In genomic region chr6:136782021-136782770, GRCh38 we compare ENCODE assay signal across 10 cellular contexts. TPM values are rescaled to one million over a fixed set of nuclear protein-coding genes. Genes with fewer than 3 reads are reported as not detected.
DNase-seq lines count a peak whose midpoint lies in the region; ATAC-seq and TF ChIP-seq lines count a peak whose summit lies in the region.
"Had no signal": no experiment of that assay in that cellular context is flagged by ENCODE, and none has a peak within 500 bp of the region (broad histone marks: within the 10 kb centered on the region; RNA-seq: fewer than 3 reads in every experiment).

No MANE protein-coding gene starts in this region.

- H3K79me2 ChIP-seq in PC-3 (ENCODE audit: low read length) (peaks cover 16% of the 10 kb centered on the region), osteoblast (ENCODE audit: insufficient read depth, low read length) (peaks cover 57% of the 10 kb centered on the region)

- DNase-seq in GM03348 (ENCODE audit: low spot score) = peak; percentile 46
- DNase-seq in PC-3 = peak; percentile 68
- DNase-seq in colonic mucosa = no peak
- DNase-seq in osteoblast (ENCODE audit: insufficient read length, low spot score, missing footprints) = peak; percentile 70
- no peak for DNase-seq in iPS-NIHi7 (ENCODE audit: extremely low spot score)
- no peak for DNase-seq in aorta
- DNase-seq: glutamatergic neuron, NCI-H1930, sigmoid colon had no signal

- intact Hi-C loops in PC-3 (cut with micrococcal nuclease) (no loop called here), colonic mucosa (cut with DNase I) (no loop called here), aorta (cut with DNase I) (loop anchor here in 1 of 2 donors (5.0 kb wide), 1 partner anchor 35 kb away; no protein-coding TSS in a partner anchor)

- no peak overlapping the region for H2AFZ ChIP-seq in PC-3 (ENCODE audit: low read length)
- peak overlapping the region; percentile 84 for H2AFZ ChIP-seq in osteoblast (ENCODE audit: low read length)

- no peak overlapping the region for H3K9ac ChIP-seq in PC-3 (ENCODE audit: low read length)
- no peak overlapping the region for H3K9ac ChIP-seq in colonic mucosa (ENCODE audit: low read depth in 2 of 2, low read length in 2 of 2)

- H3K36me3 ChIP-seq in PC-3 (ENCODE audit: low read depth, low read length) = no peaks in the 10 kb centered on the region
- no peaks in the 10 kb centered on the region for H3K36me3 ChIP-seq in colonic mucosa
- H3K36me3 ChIP-seq in osteoblast (ENCODE audit: insufficient read depth, low read length) = no peaks in the 10 kb centered on the region
- H3K36me3 ChIP-seq in aorta (ENCODE audit: control insufficient read depth in 1 of 2, insufficient read depth in 2 of 2, low read length in 1 of 2) = no peaks in the 10 kb centered on the region
- H3K36me3 ChIP-seq: sigmoid colon had no signal

- H4K20me1 ChIP-seq in PC-3 (ENCODE audit: low read length) (no peaks in the 10 kb centered on the region), osteoblast (ENCODE audit: insufficient read depth, low read length) (no peaks in the 10 kb centered on the region)

- no peak overlapping the region for H3K27ac ChIP-seq in PC-3 (ENCODE audit: low read length)
- peak overlapping the region; percentile 43 for H3K27ac ChIP-seq in colonic mucosa
- H3K27ac ChIP-seq in osteoblast (ENCODE audit: low read depth, low read length) = peak overlapping the region; percentile 67
- H3K27ac ChIP-seq in aorta (ENCODE audit: low read depth in 1 of 2, low read length in 2 of 2) = no peak overlapping the region
- H3K27ac ChIP-seq: sigmoid colon had no signal

- ATAC-seq in PC-3 (peak; percentile 68), aorta (ENCODE audit: low FRiP score) (no peak), HG02938 (IDR thresholded peaks at IDR 0.05; ENCODE audit: unreplicated experiment) (no peak)

- H3K9me3 ChIP-seq in PC-3 (ENCODE audit: low read length) = no peaks in the 10 kb centered on the region
- no peaks in the 10 kb centered on the region for H3K9me3 ChIP-seq in colonic mucosa
- H3K9me3 ChIP-seq in osteoblast (ENCODE audit: low read depth, low read length) = no peaks in the 10 kb centered on the region
- H3K9me3 ChIP-seq in aorta (ENCODE audit: control insufficient read depth, low read length) = no peaks in the 10 kb centered on the region
- H3K9me3 ChIP-seq: sigmoid colon had no signal

- CTCF ChIA-PET in PC-3 (lab: Charles Lee) = no interaction called here

- POLR2A ChIA-PET in PC-3 (lab: Charles Lee; ENCODE audit: unreplicated experiment) = no interaction called here

- H3K27me3 ChIP-seq in PC-3 (ENCODE audit: low read length) (no peaks in the 10 kb centered on the region), colonic mucosa (no peaks in the 10 kb centered on the region), osteoblast (ENCODE audit: insufficient read depth, low read length) (no peaks in the 10 kb centered on the region), aorta (ENCODE audit: control insufficient read depth in 1 of 2, insufficient read depth in 2 of 2, low read length in 1 of 2) (no peaks in the 10 kb centered on the region)
- H3K27me3 ChIP-seq: sigmoid colon had no signal

- H3K4me3 ChIP-seq in PC-3 (ENCODE audit: low read length) (no peak overlapping the region), colonic mucosa (no peak overlapping the region), osteoblast (ENCODE audit: insufficient read depth, low read length) (no peak overlapping the region), aorta (ENCODE audit: low read length in 2 of 2) (no peak overlapping the region)
- H3K4me3 ChIP-seq: sigmoid colon had no signal

- 85 to 90% methylated on average over 1 of the region's 1 CpG for WGBS in aorta, 2 donors

- no peaks in the 10 kb centered on the region for H3K9me2 ChIP-seq in PC-3 (replicated peaks; ENCODE audit: low read length)

- H3K4me1 ChIP-seq in PC-3 (ENCODE audit: insufficient read depth, low read length) (peaks cover 12% of the 10 kb centered on the region), colonic mucosa (peaks cover 11% of the 10 kb centered on the region), osteoblast (ENCODE audit: insufficient read depth, low read length) (peaks cover 12% of the 10 kb centered on the region), aorta (ENCODE audit: control insufficient read depth in 1 of 2, insufficient read depth in 2 of 2, low read length in 2 of 2) (peaks cover 0 to 32% of the 10 kb centered on the region in 2 donors)

- no TSS peak for BruUV-seq in PC-3 (replicated peaks; lab: Mats Ljungman, UMichigan)

- H3F3A ChIP-seq in PC-3 (ENCODE audit: low read length, unreplicated experiment) = no peaks in the 10 kb centered on the region

- TF ChIP-seq CTCF in PC-3 (conservative IDR thresholded peaks at IDR 0.05; ENCODE audit: low read depth, low read length) (no peak), colonic mucosa (IDR thresholded peaks at IDR 0.05) (no peak), osteoblast (IDR thresholded peaks at IDR 0.05; ENCODE audit: extremely low read depth, low read depth, low read length) (no peak)

- H3K4me2 ChIP-seq in PC-3 (ENCODE audit: low read length) (peak overlapping the region; percentile 48; the same call in 1 of the 2 replicates), osteoblast (ENCODE audit: insufficient read depth, low read length) (peak overlapping the region; percentile 40)

RNA-seq across cellular contexts. Expression of gene MAP3K5, which starts 10.1 kb away (rescaled TPM):
- 4.3 and 5.0 TPM in 2 replicates for total RNA-seq in PC-3 (2014; rRNA removed)
- total RNA-seq in colonic mucosa = 10 to 100 TPM; 15.3 to 17.1 TPM
- 7.4 and 8.3 TPM in 2 replicates for total RNA-seq in osteoblast
- 10 to 100 TPM; 37.6 to 48.4 TPM for total RNA-seq in aorta
- polyA plus RNA-seq in aorta = 10 to 100 TPM; 16.2 to 33.7 TPM

RNA-seq across cellular contexts. Expression of gene PEX7, which starts 40.2 kb away (rescaled TPM):
- total RNA-seq in PC-3 (2014; rRNA removed) (6.6 and 9.9 TPM in 2 replicates), colonic mucosa (10 to 100 TPM; 11.3 to 12.7 TPM), osteoblast (5.4 and 9.1 TPM in 2 replicates), aorta (1 to 10 TPM; 4.2 to 5.5 TPM)
- 1 to 10 TPM; 4.9 to 5.8 TPM for polyA plus RNA-seq in aorta

Comparison
In these comparisons a context has a peak if more than half of its experiments do, and no peak if none do; other contexts are left out.
1. DNase-seq: peak in GM03348 (single experiment), PC-3 (single experiment) and osteoblast (single experiment); none in colonic mucosa (single experiment), iPS-NIHi7 (single experiment) and aorta (0 of 2).
2. H3K27ac ChIP-seq: peak in colonic mucosa (single experiment) and osteoblast (single experiment); none in PC-3 (single experiment) and aorta (0 of 2).